Comparison of ENCODE assay signal across 19 cellular contexts in the genomic region with DNA sequence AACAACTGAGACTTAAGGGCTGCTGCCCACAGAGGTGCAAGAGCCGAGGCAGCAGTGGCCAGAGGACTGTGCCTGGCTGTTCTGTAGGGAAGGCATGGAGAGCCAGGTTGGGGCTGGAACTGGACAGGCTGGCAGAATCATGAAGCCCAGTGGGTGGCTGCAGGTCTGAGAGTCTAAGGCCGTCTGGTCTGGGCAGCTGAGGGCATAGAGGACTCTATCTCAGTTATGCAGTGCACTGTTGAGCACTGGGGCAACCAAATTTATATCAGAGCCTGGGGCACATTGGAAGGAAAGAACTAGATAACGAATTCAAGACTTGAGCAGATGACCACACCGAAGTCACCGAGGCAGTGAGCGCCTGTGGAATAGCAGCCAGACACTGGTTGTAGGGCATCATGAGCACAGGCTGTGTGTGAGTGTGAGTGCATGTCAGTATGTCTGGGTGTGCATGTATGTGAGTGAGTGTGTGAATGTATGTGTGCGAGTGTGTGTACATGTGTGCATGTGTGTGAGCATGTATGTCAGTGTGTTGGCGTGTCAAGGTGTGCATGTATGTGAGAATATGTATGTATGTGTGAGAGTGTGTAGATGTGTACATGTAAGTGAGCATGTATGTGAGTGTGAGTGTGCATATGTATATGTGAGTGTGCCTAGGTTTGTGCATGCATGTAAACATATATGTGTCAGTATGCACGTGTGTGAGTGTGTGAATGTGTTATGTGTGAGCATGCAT. TPM values are rescaled to one million over a fixed set of nuclear protein-coding genes. Genes with fewer than 3 reads are reported as not detected.
DNase-seq lines count a peak whose midpoint lies in the region; ATAC-seq and TF ChIP-seq lines count a peak whose summit lies in the region.
"Had no signal": no experiment of that assay in that cellular context is flagged by ENCODE, and none has a peak within 500 bp of the region (broad histone marks: within the 10 kb centered on the region; RNA-seq: fewer than 3 reads in every experiment).

No MANE protein-coding gene starts in this region.

- no peak for DNase-seq in activated T-cell treated with anti-CD3 and anti-CD28 coated beads, Interleukin-2, amount 50 U/mL, for 24 hours
- no peak for DNase-seq in activated T-cell treated with anti-CD3 and anti-CD28 coated beads for 4 hours
- no peak for DNase-seq in IMR-90
- DNase-seq in stomach: no peak
- no peak for DNase-seq in type B pancreatic cell (ENCODE audit: extremely low spot score, unreplicated experiment)
- no peak for DNase-seq in ascending aorta (ENCODE audit: low spot score in 2 of 2)
- DNase-seq in putamen (ENCODE audit: low spot score): no peak
- DNase-seq: 8988T, DMS 273 treated with DMSO at 0.1 percent for 48 hours, GF-D8, NCI-H524, SW 1271 had no signal

- no peak overlapping the region for H2AFZ ChIP-seq in IMR-90 (replicated peaks; ENCODE audit: low read length, poor library complexity)

- H3K36me3 ChIP-seq in IMR-90 (ENCODE audit: control insufficient read depth, insufficient read depth, low read length): no peaks in the 10 kb centered on the region
- H3K36me3 ChIP-seq in stomach: peaks cover 0 to 6% (median 3%) of the 10 kb centered on the region in 4 donors
- no peaks in the 10 kb centered on the region for H3K36me3 ChIP-seq in ascending aorta
- H3K36me3 ChIP-seq: brain microvascular endothelial cell, heart right ventricle had no signal

- no peak overlapping the region for H3K18ac ChIP-seq in IMR-90 (ENCODE audit: low read depth, low read length)

- no peak overlapping the region for H2BK20ac ChIP-seq in IMR-90 (ENCODE audit: low read depth, low read length)

- intact Hi-C loops in IMR-90 (cut with micrococcal nuclease) (no loop called here), stomach (cut with DNase I; ENCODE audit: low total_unique reads) (no loop called here), ascending aorta (cut with DNase I) (no loop called here)

- no peaks in the 10 kb centered on the region for H3K27me3 Mint-ChIP-seq in activated T-cell treated with anti-CD3 and anti-CD28 coated beads, Interleukin-2, amount 50 U/mL, for 24 hours
- no peaks in the 10 kb centered on the region for H3K27me3 Mint-ChIP-seq in activated T-helper 17 cell treated with anti-CD3 and anti-CD28 coated beads, Interleukin-2, amount 50 U/mL, for 72 hours
- no peaks in the 10 kb centered on the region for H3K27me3 Mint-ChIP-seq in type B pancreatic cell
- H3K27me3 Mint-ChIP-seq: B cell had no signal

- no peak overlapping the region for H3K27ac ChIP-seq in IMR-90 (ENCODE audit: insufficient read depth, low read length)
- H3K27ac ChIP-seq in stomach: peak overlapping the region in 4 of 5 donors; percentile 1 to 43 (median 36)
- no peak overlapping the region for H3K27ac ChIP-seq in ascending aorta
- H3K27ac ChIP-seq: brain microvascular endothelial cell, HL-60, testis had no signal

- peak overlapping the region in 1 of 2 experiments; percentile 63; a peak in 1 of 4 replicates for H4K8ac ChIP-seq in IMR-90 (ENCODE audit: low read depth in 2 of 2, low read length in 2 of 2)

- H3K9me3 ChIP-seq in IMR-90 (ENCODE audit: control insufficient read depth, insufficient read depth, low read length): no peaks in the 10 kb centered on the region
- no peaks in the 10 kb centered on the region for H3K9me3 ChIP-seq in stomach
- H3K9me3 ChIP-seq in ascending aorta: no peaks in the 10 kb centered on the region
- H3K9me3 ChIP-seq: heart right ventricle, testis had no signal

- H3K9ac ChIP-seq in IMR-90 (ENCODE audit: low read depth, low read length): no peak overlapping the region

- H3K23ac ChIP-seq in IMR-90 (ENCODE audit: low read depth, low read length): no peak overlapping the region

- TF ChIP-seq RAD21 in IMR-90 (IDR thresholded peaks at IDR 0.05; ENCODE audit: low read length): no peak

- H3K79me1 ChIP-seq in IMR-90 (ENCODE audit: low read depth in 1 of 2, low read length in 2 of 2): no peaks in the 10 kb centered on the region

- H4K20me1 ChIP-seq in IMR-90 (ENCODE audit: insufficient read depth, low read length): no peaks in the 10 kb centered on the region

- dilution Hi-C loops in IMR-90 (cut with HindIII; ENCODE audit: low sequenced_read_pairs, unreplicated experiment): no loop called here

- POLR2A ChIA-PET in IMR-90 (lab: Charles Lee; ENCODE audit: unreplicated experiment): no interaction called here

- peak overlapping the region; percentile 61; the same call in 2 of the 3 replicates for H2BK15ac ChIP-seq in IMR-90 (ENCODE audit: low read depth, low read length)

- H3K14ac ChIP-seq in IMR-90 (replicated peaks; ENCODE audit: low read depth, low read length): 0 out of 2 replicates have a peak overlapping the region, but pooled peaks have one; percentile 9

- peaks cover 40% of the 10 kb centered on the region for H3K9me1 ChIP-seq in IMR-90 (ENCODE audit: insufficient read depth, low read length)

- no peak overlapping the region for H2AK9ac ChIP-seq in IMR-90 (replicated peaks; ENCODE audit: low read depth, low read length, poor library complexity)

- H3K4me2 ChIP-seq in IMR-90 (ENCODE audit: low read depth, low read length): no peak overlapping the region

- H3K9me3 Mint-ChIP-seq in activated T-cell treated with anti-CD3 and anti-CD28 coated beads, Interleukin-2, amount 50 U/mL, for 24 hours: no peaks in the 10 kb centered on the region
- peaks cover 13% of the 10 kb centered on the region for H3K9me3 Mint-ChIP-seq in activated T-helper 17 cell treated with anti-CD3 and anti-CD28 coated beads, Interleukin-2, amount 50 U/mL, for 72 hours
- peaks cover 4% of the 10 kb centered on the region for H3K9me3 Mint-ChIP-seq in type B pancreatic cell

- no peak for TF ChIP-seq POLR2A in IMR-90 (IDR thresholded peaks at IDR 0.05; ENCODE audit: low read depth, low read length)
- TF ChIP-seq POLR2A in stomach (IDR thresholded peaks at IDR 0.05): no peak

- no peaks in the 10 kb centered on the region for H3K36me3 Mint-ChIP-seq in activated T-cell treated with anti-CD3 and anti-CD28 coated beads, Interleukin-2, amount 50 U/mL, for 24 hours (ENCODE audit: low read depth)
- H3K36me3 Mint-ChIP-seq in activated T-helper 17 cell treated with anti-CD3 and anti-CD28 coated beads, Interleukin-2, amount 50 U/mL, for 72 hours (ENCODE audit: low read depth): no peaks in the 10 kb centered on the region
- H3K36me3 Mint-ChIP-seq in type B pancreatic cell: no peaks in the 10 kb centered on the region

- peak overlapping the region; percentile 87 for H2AK5ac ChIP-seq in IMR-90 (ENCODE audit: low read depth, low read length)

- H3K27me3 ChIP-seq in IMR-90 (ENCODE audit: control insufficient read depth, insufficient read depth, low read length) (no peaks in the 10 kb centered on the region), stomach (no peaks in the 10 kb centered on the region), ascending aorta (no peaks in the 10 kb centered on the region)
- H3K27me3 ChIP-seq: brain microvascular endothelial cell, testis had no signal

- no peak overlapping the region for H3K4me3 ChIP-seq in IMR-90 (ENCODE audit: insufficient read depth, low read depth, low read length)
- no peak overlapping the region for H3K4me3 ChIP-seq in stomach
- H3K4me3 ChIP-seq in ascending aorta: no peak overlapping the region
- H3K4me3 ChIP-seq: heart right ventricle, testis had no signal

- H3K4ac ChIP-seq in IMR-90 (ENCODE audit: low read depth, low read length): peak overlapping the region; percentile 42

- H3K4me3 Mint-ChIP-seq in activated T-cell treated with anti-CD3 and anti-CD28 coated beads, Interleukin-2, amount 50 U/mL, for 24 hours: no peak overlapping the region
- H3K4me3 Mint-ChIP-seq in activated T-helper 17 cell treated with anti-CD3 and anti-CD28 coated beads, Interleukin-2, amount 50 U/mL, for 72 hours: no peak overlapping the region
- no peak overlapping the region for H3K4me3 Mint-ChIP-seq in type B pancreatic cell
- H3K4me3 Mint-ChIP-seq: activated naive CD8-positive, alpha-beta T cell treated with anti-CD3 and anti-CD28 coated beads, Interleukin-2, amount 50 U/mL, for 24 hours; B cell had no signal

- no peak overlapping the region for H4K5ac ChIP-seq in IMR-90 (ENCODE audit: low read depth, low read length)

- H2BK5ac ChIP-seq in IMR-90 (ENCODE audit: low read depth, low read length, poor library complexity, severe bottlenecking): no peak overlapping the region

- peak overlapping the region; percentile 47 for H3K27ac Mint-ChIP-seq in activated T-cell treated with anti-CD3 and anti-CD28 coated beads, Interleukin-2, amount 50 U/mL, for 24 hours
- no peak overlapping the region for H3K27ac Mint-ChIP-seq in activated T-helper 17 cell treated with anti-CD3 and anti-CD28 coated beads, Interleukin-2, amount 50 U/mL, for 72 hours
- no peak overlapping the region for H3K27ac Mint-ChIP-seq in type B pancreatic cell
- H3K27ac Mint-ChIP-seq: activated naive CD8-positive, alpha-beta T cell treated with anti-CD3 and anti-CD28 coated beads, Interleukin-2, amount 50 U/mL, for 24 hours; B cell had no signal

- peak overlapping the region; percentile 66; the same call in 1 of the 2 replicates for H4K91ac ChIP-seq in IMR-90 (ENCODE audit: insufficient read depth, low read depth, low read length)

- BruUV-seq in IMR-90 (replicated peaks; lab: Mats Ljungman, UMichigan): no TSS peak

- peaks cover 27% of the 10 kb centered on the region for H3K4me1 Mint-ChIP-seq in activated T-cell treated with anti-CD3 and anti-CD28 coated beads, Interleukin-2, amount 50 U/mL, for 24 hours (ENCODE audit: low read depth)
- H3K4me1 Mint-ChIP-seq in activated T-helper 17 cell treated with anti-CD3 and anti-CD28 coated beads, Interleukin-2, amount 50 U/mL, for 72 hours: peaks cover 23% of the 10 kb centered on the region
- peaks cover 6% of the 10 kb centered on the region for H3K4me1 Mint-ChIP-seq in type B pancreatic cell (ENCODE audit: unreplicated experiment)

- TF ChIP-seq CTCF in IMR-90 (conservative IDR thresholded peaks at IDR 0.05; ENCODE audit: low read depth, low read length) (no peak), stomach (IDR thresholded peaks at IDR 0.05) (no peak), type B pancreatic cell (conservative IDR thresholded peaks at IDR 0.05) (no peak), ascending aorta (IDR thresholded peaks at IDR 0.05) (no peak)

- TF ChIP-seq EP300 in stomach (IDR thresholded peaks at IDR 0.05): no peak

- no peak for ATAC-seq in IMR-90 (ENCODE audit: low read depth)
- peak; percentile 3 for ATAC-seq in activated T-helper 17 cell treated with anti-CD3 and anti-CD28 coated beads, Interleukin-2, amount 50 U/mL, for 72 hours (replicated peaks)

- in situ Hi-C loops in IMR-90 (cut with MboI; ENCODE audit: low sequenced_read_pairs): no loop called here

- no peak overlapping the region for H3K56ac ChIP-seq in IMR-90 (ENCODE audit: extremely low read depth, insufficient read depth, low read length)

- no peak overlapping the region for H2BK120ac ChIP-seq in IMR-90 (ENCODE audit: low read depth, low read length)

- H3K4me1 ChIP-seq in IMR-90 (ENCODE audit: control insufficient read depth, insufficient read depth, low read length): peaks cover 16% of the 10 kb centered on the region
- H3K4me1 ChIP-seq in stomach: peaks cover 0 to 18% (median 8%) of the 10 kb centered on the region in 4 donors
- no peaks in the 10 kb centered on the region for H3K4me1 ChIP-seq in ascending aorta

- 95% methylated on average over 8 of the region's 9 CpGs; no CpG with 5 or more reads in 1 of the 2 experiments for WGBS in IMR-90 (ENCODE audit: extremely low coverage in 2 of 2, insufficient read length in 1 of 2), 2 experiments
- 86 to 91% (median 87%) methylated on average over 9 of the region's 9 CpGs for WGBS in stomach, 5 donors

- CTCF ChIA-PET in IMR-90 (lab: Yijun Ruan, JAX): interaction anchor here (1.0 kb wide), 1 partner anchor 37 kb away, joined by 3 read pairs; a partner anchor contains a TSS

RNA-seq across cellular contexts. Expression of a gene that starts 36.9 kb away (rescaled TPM):
- total RNA-seq in IMR-90 (2012; rRNA removed): 0.90 and 1.4 TPM in 2 replicates
- polyA plus RNA-seq in IMR-90 (2012; rRNA removed): 0.77 and 1.1 TPM in 2 replicates
- 0.41 and 0.58 TPM in 2 replicates for polyA plus RNA-seq in IMR-90 (2012; cell fraction: cytosol; rRNA removed)
- polyA plus RNA-seq in IMR-90 (2012; cell fraction: nucleus; rRNA removed; ENCODE audit: low replicate concordance): 0.60 and 1.3 TPM in 2 replicates
- total RNA-seq in activated T-helper 17 cell treated with anti-CD3 and anti-CD28 coated beads, Interleukin-2, amount 50 U/mL, for 72 hours: 1 to 10 TPM; 5.1 to 7.5 TPM
- total RNA-seq in stomach: 10 to 100 TPM in 3 of 5 donors, 1 to 10 TPM in 2; 1.2 to 16.1 (median 13.4) TPM
- polyA plus RNA-seq in stomach: 1 to 10 TPM; 3.1 to 9.0 (median 4.5) TPM
- 5.1 and 5.5 TPM in 2 replicates for total RNA-seq in type B pancreatic cell (ENCODE audit: low replicate concordance)
- total RNA-seq in ascending aorta: 0.21 TPM

Comparison
In these comparisons a context has a peak if more than half of its experiments do, and no peak if none do; other contexts are left out.
1. H3K27ac ChIP-seq: peak in stomach (4 of 5); none in IMR-90 (single experiment) and ascending aorta (0 of 2).